Comparison of ENCODE assay signal across 2 cellular contexts in the genomic region with DNA sequence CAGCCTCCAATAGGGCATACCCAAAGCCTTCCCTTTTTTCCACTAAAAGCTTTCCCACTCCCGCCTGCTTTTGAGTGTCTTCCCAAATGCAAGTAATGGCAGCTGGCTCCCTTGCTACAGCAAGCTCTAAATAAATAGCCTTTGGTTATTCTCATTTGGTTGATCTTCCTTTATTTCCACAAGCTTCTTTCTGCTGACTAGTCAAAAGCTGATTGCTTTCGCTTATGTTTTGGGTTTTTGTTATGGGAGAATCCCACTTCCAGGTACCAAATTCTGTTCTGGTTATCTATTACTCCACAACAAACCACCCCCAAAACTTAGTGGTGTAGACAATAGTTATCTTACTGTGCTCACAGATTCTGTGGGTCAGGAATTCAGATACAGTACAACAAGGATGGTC.
TF ChIP-seq lines count a peak whose summit lies in the region.

No MANE protein-coding gene starts in this region.

TF ChIP-seq in HepG2, 621 proteins besides CTCF, POLR2A, EP300 and RAD21:
- TF ChIP-seq MZF1 (CRISPR knock-in tag; IDR thresholded peaks at IDR 0.05; ENCODE audit: borderline replicate concordance) (no peak), SCMH1 (CRISPR knock-in tag; IDR thresholded peaks at IDR 0.05; ENCODE audit: borderline replicate concordance) (no peak), MAFF (IDR thresholded peaks at IDR 0.05; ENCODE audit: low read depth, low read length) (peak; percentile 88), MAFK (conservative IDR thresholded peaks at IDR 0.05 in 1 of 2, IDR thresholded peaks at IDR 0.05 in 1 of 2; ENCODE audit: low read length in 2 of 2) (peak; percentile 88 to 91)
- TF ChIP-seq, protein P1, sequence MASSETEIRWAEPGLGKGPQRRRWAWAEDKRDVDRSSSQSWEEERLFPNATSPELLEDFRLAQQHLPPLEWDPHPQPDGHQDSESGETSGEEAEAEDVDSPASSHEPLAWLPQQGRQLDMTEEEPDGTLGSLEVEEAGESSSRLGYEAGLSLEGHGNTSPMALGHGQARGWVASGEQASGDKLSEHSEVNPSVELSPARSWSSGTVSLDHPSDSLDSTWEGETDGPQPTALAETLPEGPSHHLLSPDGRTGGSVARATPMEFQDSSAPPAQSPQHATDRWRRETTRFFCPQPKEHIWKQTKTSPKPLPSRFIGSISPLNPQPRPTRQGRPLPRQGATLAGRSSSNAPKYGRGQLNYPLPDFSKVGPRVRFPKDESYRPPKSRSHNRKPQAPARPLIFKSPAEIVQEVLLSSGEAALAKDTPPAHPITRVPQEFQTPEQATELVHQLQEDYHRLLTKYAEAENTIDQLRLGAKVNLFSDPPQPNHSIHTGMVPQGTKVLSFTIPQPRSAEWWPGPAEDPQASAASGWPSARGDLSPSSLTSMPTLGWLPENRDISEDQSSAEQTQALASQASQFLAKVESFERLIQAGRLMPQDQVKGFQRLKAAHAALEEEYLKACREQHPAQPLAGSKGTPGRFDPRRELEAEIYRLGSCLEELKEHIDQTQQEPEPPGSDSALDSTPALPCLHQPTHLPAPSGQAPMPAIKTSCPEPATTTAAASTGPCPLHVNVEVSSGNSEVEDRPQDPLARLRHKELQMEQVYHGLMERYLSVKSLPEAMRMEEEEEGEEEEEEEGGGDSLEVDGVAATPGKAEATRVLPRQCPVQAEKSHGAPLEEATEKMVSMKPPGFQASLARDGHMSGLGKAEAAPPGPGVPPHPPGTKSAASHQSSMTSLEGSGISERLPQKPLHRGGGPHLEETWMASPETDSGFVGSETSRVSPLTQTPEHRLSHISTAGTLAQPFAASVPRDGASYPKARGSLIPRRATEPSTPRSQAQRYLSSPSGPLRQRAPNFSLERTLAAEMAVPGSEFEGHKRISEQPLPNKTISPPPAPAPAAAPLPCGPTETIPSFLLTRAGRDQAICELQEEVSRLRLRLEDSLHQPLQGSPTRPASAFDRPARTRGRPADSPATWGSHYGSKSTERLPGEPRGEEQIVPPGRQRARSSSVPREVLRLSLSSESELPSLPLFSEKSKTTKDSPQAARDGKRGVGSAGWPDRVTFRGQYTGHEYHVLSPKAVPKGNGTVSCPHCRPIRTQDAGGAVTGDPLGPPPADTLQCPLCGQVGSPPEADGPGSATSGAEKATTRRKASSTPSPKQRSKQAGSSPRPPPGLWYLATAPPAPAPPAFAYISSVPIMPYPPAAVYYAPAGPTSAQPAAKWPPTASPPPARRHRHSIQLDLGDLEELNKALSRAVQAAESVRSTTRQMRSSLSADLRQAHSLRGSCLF (CRISPR knock-in tag; IDR thresholded peaks at IDR 0.05; ENCODE audit: borderline replicate concordance): no peak

TF ChIP-seq in K562, 482 proteins besides CTCF, POLR2A, EP300 and RAD21:
- TF ChIP-seq MAFG (tag; conservative IDR thresholded peaks at IDR 0.05): peak; percentile 53; the same call in 1 of the 2 replicates
- peak; percentile 69 for TF ChIP-seq MAFF (IDR thresholded peaks at IDR 0.05; ENCODE audit: low read length)
- TF ChIP-seq MAFK (IDR thresholded peaks at IDR 0.05; ENCODE audit: low read length): peak; percentile 55
- TF ChIP-seq C11orf30 (IDR thresholded peaks at IDR 0.05; ENCODE audit: low read depth): peak; percentile 81
- TF ChIP-seq CEBPG (CRISPR knock-in tag; IDR thresholded peaks at IDR 0.05): no peak
- no peak for TF ChIP-seq CEBPG (tag; conservative IDR thresholded peaks at IDR 0.05 in 1 of 2, IDR thresholded peaks at IDR 0.05 in 1 of 2)
- peak; percentile 88 for TF ChIP-seq ZNF316 (IDR thresholded peaks at IDR 0.05)
- TF ChIP-seq, protein P2, sequence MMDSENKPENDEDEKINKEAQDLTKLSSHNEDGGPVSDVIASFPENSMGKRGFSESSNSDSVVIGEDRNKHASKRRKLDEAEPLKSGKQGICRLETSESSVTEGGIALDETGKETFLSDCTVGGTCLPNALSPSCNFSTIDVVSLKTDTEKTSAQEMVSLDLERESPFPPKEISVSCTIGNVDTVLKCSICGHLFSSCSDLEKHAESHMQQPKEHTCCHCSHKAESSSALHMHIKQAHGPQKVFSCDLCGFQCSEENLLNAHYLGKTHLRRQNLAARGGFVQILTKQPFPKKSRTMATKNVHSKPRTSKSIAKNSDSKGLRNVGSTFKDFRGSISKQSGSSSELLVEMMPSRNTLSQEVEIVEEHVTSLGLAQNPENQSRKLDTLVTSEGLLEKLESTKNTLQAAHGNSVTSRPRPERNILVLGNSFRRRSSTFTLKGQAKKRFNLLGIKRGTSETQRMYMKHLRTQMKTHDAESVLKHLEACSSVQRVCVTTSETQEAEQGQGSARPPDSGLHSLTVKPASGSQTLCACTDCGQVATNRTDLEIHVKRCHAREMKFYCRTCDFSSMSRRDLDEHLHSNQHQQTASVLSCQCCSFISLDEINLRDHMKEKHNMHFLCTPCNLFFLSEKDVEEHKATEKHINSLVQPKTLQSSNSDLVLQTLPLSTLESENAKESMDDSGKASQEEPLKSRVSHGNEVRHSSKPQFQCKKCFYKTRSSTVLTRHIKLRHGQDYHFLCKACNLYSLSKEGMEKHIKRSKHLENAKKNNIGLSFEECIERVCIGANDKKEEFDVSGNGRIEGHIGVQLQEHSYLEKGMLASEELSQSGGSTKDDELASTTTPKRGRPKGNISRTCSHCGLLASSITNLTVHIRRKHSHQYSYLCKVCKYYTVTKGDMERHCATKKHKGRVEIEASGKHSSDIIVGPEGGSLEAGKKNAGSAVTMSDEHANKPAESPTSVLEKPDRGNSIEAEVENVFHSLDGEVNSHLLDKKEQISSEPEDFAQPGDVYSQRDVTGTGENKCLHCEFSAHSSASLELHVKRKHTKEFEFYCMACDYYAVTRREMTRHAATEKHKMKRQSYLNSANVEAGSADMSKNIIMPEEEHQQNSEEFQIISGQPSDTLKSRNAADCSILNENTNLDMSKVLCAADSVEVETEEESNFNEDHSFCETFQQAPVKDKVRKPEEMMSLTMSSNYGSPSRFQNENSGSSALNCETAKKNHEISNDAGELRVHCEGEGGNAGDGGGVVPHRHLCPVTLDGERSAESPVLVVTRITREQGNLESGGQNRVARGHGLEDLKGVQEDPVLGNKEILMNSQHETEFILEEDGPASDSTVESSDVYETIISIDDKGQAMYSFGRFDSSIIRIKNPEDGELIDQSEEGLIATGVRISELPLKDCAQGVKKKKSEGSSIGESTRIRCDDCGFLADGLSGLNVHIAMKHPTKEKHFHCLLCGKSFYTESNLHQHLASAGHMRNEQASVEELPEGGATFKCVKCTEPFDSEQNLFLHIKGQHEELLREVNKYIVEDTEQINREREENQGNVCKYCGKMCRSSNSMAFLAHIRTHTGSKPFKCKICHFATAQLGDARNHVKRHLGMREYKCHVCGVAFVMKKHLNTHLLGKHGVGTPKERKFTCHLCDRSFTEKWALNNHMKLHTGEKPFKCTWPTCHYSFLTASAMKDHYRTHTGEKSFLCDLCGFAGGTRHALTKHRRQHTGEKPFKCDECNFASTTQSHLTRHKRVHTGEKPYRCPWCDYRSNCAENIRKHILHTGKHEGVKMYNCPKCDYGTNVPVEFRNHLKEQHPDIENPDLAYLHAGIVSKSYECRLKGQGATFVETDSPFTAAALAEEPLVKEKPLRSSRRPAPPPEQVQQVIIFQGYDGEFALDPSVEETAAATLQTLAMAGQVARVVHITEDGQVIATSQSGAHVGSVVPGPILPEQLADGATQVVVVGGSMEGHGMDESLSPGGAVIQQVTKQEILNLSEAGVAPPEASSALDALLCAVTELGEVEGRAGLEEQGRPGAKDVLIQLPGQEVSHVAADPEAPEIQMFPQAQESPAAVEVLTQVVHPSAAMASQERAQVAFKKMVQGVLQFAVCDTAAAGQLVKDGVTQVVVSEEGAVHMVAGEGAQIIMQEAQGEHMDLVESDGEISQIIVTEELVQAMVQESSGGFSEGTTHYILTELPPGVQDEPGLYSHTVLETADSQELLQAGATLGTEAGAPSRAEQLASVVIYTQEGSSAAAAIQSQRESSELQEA (IDR thresholded peaks at IDR 0.05; ENCODE audit: low read depth): no peak
